In genomic region chr5:96079075-96079474, GRCh38 we compare ENCODE assay signal across 10 cellular contexts.
DNase-seq lines count a peak whose midpoint lies in the region; ATAC-seq and TF ChIP-seq lines count a peak whose summit lies in the region.
"Had no signal": no experiment of that assay in that cellular context is flagged by ENCODE, and none has a peak within 500 bp of the region (broad histone marks: within the 10 kb centered on the region; RNA-seq: fewer than 3 reads in every experiment).

No MANE protein-coding gene starts in this region.

- POLR2A ChIA-PET in Panc1 (lab: Charles Lee): no interaction called here

- no peaks in the 10 kb centered on the region for H3K27me3 ChIP-seq in Panc1 (ENCODE audit: control insufficient read depth, insufficient read depth, low read length)

- DNase-seq in activated CD4-positive, CD25-positive, alpha-beta regulatory T cell treated with anti-CD3 and anti-CD28 coated beads, Interleukin-2, amount 50 U/mL, for 72 hours: no peak
- DNase-seq in Panc1 (ENCODE audit: low read depth, low spot score) (peak; percentile 97), COLO668 (lab: John Stamatoyannopoulos, UW; ENCODE audit: unreplicated experiment) (no peak), HuH-7 (ENCODE audit: low spot score) (no peak)
- peak; percentile 13 to 30 for DNase-seq in stimulated activated CD4-positive, alpha-beta T cell treated with anti-CD3 and anti-CD28 coated beads, Interleukin-4, amount 100 ng/mL, for 48 hours (ENCODE audit: low read depth in 2 of 2)
- DNase-seq: AML-193, T-helper 17 cell had no signal

- CTCF ChIA-PET in Panc1 (lab: Charles Lee): no interaction called here

- no peaks in the 10 kb centered on the region for H3K36me3 ChIP-seq in Panc1 (ENCODE audit: control insufficient read depth, insufficient read depth, low read length)

- BruUV-seq in Panc1 (replicated peaks; lab: Mats Ljungman, UMichigan): no TSS peak

- H3K4me3 ChIP-seq in Panc1 (ENCODE audit: low read depth in 2 of 2, low read length in 2 of 2): no peak overlapping the region

- peak; percentile 82 for ATAC-seq in activated CD4-positive, CD25-positive, alpha-beta regulatory T cell treated with anti-CD3 and anti-CD28 coated beads, Interleukin-2, amount 50 U/mL, for 24 hours
- ATAC-seq in Panc1 (peak; percentile 88), esophagus mucosa (peak; percentile 87), GM18867 (IDR thresholded peaks at IDR 0.05; ENCODE audit: unreplicated experiment) (no peak)
- ATAC-seq: T-helper 17 cell had no signal

- no peak for TF ChIP-seq CTCF in Panc1 (IDR thresholded peaks at IDR 0.05)

- peaks cover 6% of the 10 kb centered on the region; the same call in 1 of the 2 replicates for H3K4me1 ChIP-seq in Panc1 (ENCODE audit: control insufficient read depth, insufficient read depth, low read length)

- peak overlapping the region; percentile 59; the same call in 1 of the 2 replicates for H3K27ac ChIP-seq in Panc1 (ENCODE audit: low read length)

- in situ Hi-C loops in Panc1 (cut with HindIII; ENCODE audit: low pct_unique_long_range_greater_than_20kb, low sequenced_read_pairs): no loop called here

- H3K9me3 ChIP-seq in Panc1 (ENCODE audit: control insufficient read depth, insufficient read depth, low read depth, low read length): no peaks in the 10 kb centered on the region; the same call in 1 of the 2 replicates

- intact Hi-C loops in Panc1 (cut with micrococcal nuclease; ENCODE audit: unreplicated experiment): no loop called here

Comparison
In these comparisons a context has a peak if more than half of its experiments do, and no peak if none do; other contexts are left out.
1. DNase-seq: peak in Panc1 (single experiment) and stimulated activated CD4-positive, alpha-beta T cell treated with anti-CD3 and anti-CD28 coated beads, Interleukin-4, amount 100 ng/mL, for 48 hours (2 of 2); none in activated CD4-positive, CD25-positive, alpha-beta regulatory T cell treated with anti-CD3 and anti-CD28 coated beads, Interleukin-2, amount 50 U/mL, for 72 hours (single experiment), COLO668 (single experiment) and HuH-7 (single experiment).